In genomic region chr3:8460815-8461482, GRCh38 we compare ENCODE assay signal across 17 cellular contexts. TPM values are rescaled to one million over a fixed set of nuclear protein-coding genes. Genes with fewer than 3 reads are reported as not detected.
DNase-seq lines count a peak whose midpoint lies in the region; ATAC-seq, FAIRE-seq and TF ChIP-seq lines count a peak whose summit lies in the region.
"Had no signal": no experiment of that assay in that cellular context is flagged by ENCODE, and none has a peak within 500 bp of the region (broad histone marks: within the 10 kb centered on the region; RNA-seq: fewer than 3 reads in every experiment).

No MANE protein-coding gene starts in this region.

- FAIRE-seq in islet of Langerhans (lab: Jason Lieb, UNC) = peak; percentile 61
- FAIRE-seq: keratinocyte had no signal

- ATAC-seq in heart right ventricle = peak in 5 of 8 donors; percentile 10 to 53 (median 42)
- ATAC-seq: effector memory CD8-positive, alpha-beta T cell; GM23338; psoas muscle had no signal

- no peak overlapping the region for H2AFZ ChIP-seq in Karpas-422 (ENCODE audit: low read length)
- H2AFZ ChIP-seq: GM23338 had no signal

- no peak overlapping the region for H3K4me2 ChIP-seq in Karpas-422 (ENCODE audit: low read depth, low read length, poor library complexity, severe bottlenecking)
- H3K4me2 ChIP-seq: GM23338 had no signal

- H3K9me3 ChIP-seq in heart right ventricle (no peaks in the 10 kb centered on the region), tibial artery (no peaks in the 10 kb centered on the region), Karpas-422 (ENCODE audit: low read length) (no peaks in the 10 kb centered on the region)
- H3K9me3 ChIP-seq: psoas muscle had no signal

- H3K79me2 ChIP-seq in Karpas-422 (ENCODE audit: low read length) = no peaks in the 10 kb centered on the region

- no peaks in the 10 kb centered on the region for H3K36me3 ChIP-seq in heart right ventricle
- no peaks in the 10 kb centered on the region for H3K36me3 ChIP-seq in brain microvascular endothelial cell (replicated peaks)
- no peaks in the 10 kb centered on the region for H3K36me3 ChIP-seq in tibial artery
- H3K36me3 ChIP-seq in Karpas-422 (ENCODE audit: insufficient read depth, low read length) = no peaks in the 10 kb centered on the region

- DNase-seq in heart right ventricle (no peak), cardiac septum (ENCODE audit: low spot score) (no peak), brain microvascular endothelial cell (peak; percentile 63), tibial artery (peak in 1 of 2 donors; percentile 64), T-helper 2 cell (no peak), Karpas-422 (no peak), NCI-H526 (lab: John Stamatoyannopoulos, UW) (no peak)
- DNase-seq: 8988T; activated CD8-positive, alpha-beta memory T cell treated with anti-CD3 and anti-CD28 coated beads for 24 hours; effector memory CD8-positive, alpha-beta T cell; NCI-H1105; NCI-H226; psoas muscle; stimulated activated CD4-positive, alpha-beta T cell treated with anti-CD3 and anti-CD28 coated beads, Interleukin-2, amount 100 ng/mL, for 24 hours had no signal

- 72 to 76% methylated on average over 3 of the region's 3 CpGs for WGBS in heart right ventricle, 2 donors

- in situ Hi-C loops in brain microvascular endothelial cell (cut with HindIII; ENCODE audit: low pct_ligation_motif_present, low sequenced_read_pairs) = no loop called here

- intact Hi-C loops in heart right ventricle (cut with DNase I) (no loop called here), cardiac septum (cut with DNase I) (no loop called here), tibial artery (cut with DNase I; ENCODE audit: low total_unique reads) (no loop called here)

- H3K4me1 ChIP-seq in heart right ventricle (peaks cover 0 to 8% (median 0%) of the 10 kb centered on the region in 9 donors), tibial artery (peaks cover 0 to 83% (median 50%) of the 10 kb centered on the region in 4 donors), Karpas-422 (ENCODE audit: low read length) (no peaks in the 10 kb centered on the region)
- H3K4me1 ChIP-seq: psoas muscle had no signal

- H3K9me2 ChIP-seq in Karpas-422 (replicated peaks; ENCODE audit: insufficient read depth, low read length) = no peaks in the 10 kb centered on the region

- H3K9ac ChIP-seq in Karpas-422 (ENCODE audit: low read length) = no peak overlapping the region

- TF ChIP-seq CTCF in heart right ventricle (IDR thresholded peaks at IDR 0.05) (no peak), brain microvascular endothelial cell (IDR thresholded peaks at IDR 0.05; ENCODE audit: low read depth, low read length, missing control alignments) (no peak), tibial artery (IDR thresholded peaks at IDR 0.05) (no peak)

- H4K20me1 ChIP-seq in Karpas-422 (ENCODE audit: insufficient read depth, low read depth, low read length) = no peaks in the 10 kb centered on the region

- H3K27ac ChIP-seq in heart right ventricle = no peak overlapping the region
- peak overlapping the region; percentile 20 for H3K27ac ChIP-seq in brain microvascular endothelial cell
- peak overlapping the region; percentile 84 to 91 for H3K27ac ChIP-seq in tibial artery
- H3K27ac ChIP-seq in Karpas-422 (ENCODE audit: low read length) = no peak overlapping the region
- H3K27ac ChIP-seq: psoas muscle had no signal

- H3K27me3 ChIP-seq in heart right ventricle (no peaks in the 10 kb centered on the region), brain microvascular endothelial cell (replicated peaks) (no peaks in the 10 kb centered on the region), tibial artery (no peaks in the 10 kb centered on the region), Karpas-422 (ENCODE audit: low read length) (peaks cover 3% of the 10 kb centered on the region; the same call in 1 of the 2 replicates)

- no peak overlapping the region for H3K4me3 ChIP-seq in heart right ventricle
- no peak overlapping the region for H3K4me3 ChIP-seq in brain microvascular endothelial cell (ENCODE audit: low read depth, low read length)
- H3K4me3 ChIP-seq in tibial artery = no peak overlapping the region
- no peak overlapping the region for H3K4me3 ChIP-seq in Karpas-422 (ENCODE audit: low read length)
- H3K4me3 ChIP-seq: GM23338, psoas muscle had no signal

RNA-seq across cellular contexts. Expression of gene LMCD1, which starts 40.7 kb away (rescaled TPM):
- 10 to 100 TPM; 28.2 to 75.7 (median 45.7) TPM for total RNA-seq in heart right ventricle
- 100 to 1,000 TPM in 1 of 2 donors, 10 to 100 TPM in 1; 18.6 to 459 TPM for polyA plus RNA-seq in heart right ventricle
- total RNA-seq in cardiac septum = 57.6 TPM
- total RNA-seq in Karpas-422 (2014; rRNA removed; shearing (Covaris generic); ENCODE audit: low replicate concordance) = not detected in 2 replicates

Comparison
In these comparisons a context has a peak if more than half of its experiments do, and no peak if none do; other contexts are left out.
1. H3K27ac ChIP-seq: peak in brain microvascular endothelial cell (single experiment) and tibial artery (2 of 2); none in heart right ventricle (0 of 10) and Karpas-422 (single experiment).
2. RNA of gene LMCD1, which starts 40.7 kb away (total RNA-seq): 57.6 TPM in cardiac septum (single experiment) and 28.2 to 75.7 TPM in heart right ventricle; not detected in Karpas-422; every median in the first group is over 10 times any median in the second.